In genomic region chr17:1753767-1754429, GRCh38 we compare ENCODE assay signal across 17 cellular contexts. TPM values are rescaled to one million over a fixed set of nuclear protein-coding genes. Genes with fewer than 3 reads are reported as not detected.
"Had no signal": no experiment of that assay in that cellular context is flagged by ENCODE, and none has a peak within 500 bp of the region (broad histone marks: within the 10 kb centered on the region; RNA-seq: fewer than 3 reads in every experiment).

No MANE protein-coding gene starts in this region.

- H3K27me3 Mint-ChIP-seq: stimulated activated naive CD8-positive, alpha-beta T cell treated with anti-CD3 and anti-CD28 coated beads, Interleukin-15, Interleukin-2, amounts not matched to agents 100 ng/mL and 50 ng/mL, for 24 hours; type B pancreatic cell had no signal

- H3K27ac Mint-ChIP-seq: mesothelial cell of epicardium; stimulated activated naive CD8-positive, alpha-beta T cell treated with anti-CD3 and anti-CD28 coated beads, Interleukin-15, Interleukin-2, amounts not matched to agents 100 ng/mL and 50 ng/mL, for 24 hours; type B pancreatic cell had no signal

- H3K9me3 Mint-ChIP-seq: mesothelial cell of epicardium; stimulated activated naive CD8-positive, alpha-beta T cell treated with anti-CD3 and anti-CD28 coated beads, Interleukin-15, Interleukin-2, amounts not matched to agents 100 ng/mL and 50 ng/mL, for 24 hours; type B pancreatic cell had no signal

- H3K9me3 ChIP-seq: left lung, ovary, suprapubic skin had no signal

- H3K27ac ChIP-seq: brain microvascular endothelial cell, ovary had no signal

- H3K36me3 Mint-ChIP-seq: mesothelial cell of epicardium, type B pancreatic cell had no signal

- H3K4me3 Mint-ChIP-seq: mesothelial cell of epicardium; stimulated activated naive CD8-positive, alpha-beta T cell treated with anti-CD3 and anti-CD28 coated beads, Interleukin-15, Interleukin-2, amounts not matched to agents 100 ng/mL and 50 ng/mL, for 24 hours; type B pancreatic cell had no signal

- H3K36me3 ChIP-seq: brain microvascular endothelial cell, left lung, ovary, suprapubic skin had no signal

- DNase-seq: activated CD4-positive, alpha-beta T cell treated with anti-CD3 and anti-CD28 coated beads for 1 hour; activated CD4-positive, alpha-beta T cell treated with anti-CD3 and anti-CD28 coated beads, Interleukin-2, amount 50 U/mL, for 4 hours; activated naive CD4-positive, alpha-beta T cell treated with Interleukin-2 at 50 U/mL for 16 hours; activated T-cell treated with anti-CD3 and anti-CD28 coated beads for 4 hours; anterior cingulate cortex; brain microvascular endothelial cell; effector memory CD4-positive, alpha-beta T cell; left lung; ovary; T-helper 1 cell; T1000 had no signal

- H3K27me3 ChIP-seq: brain microvascular endothelial cell, left lung, ovary, suprapubic skin had no signal

- H3K4me3 ChIP-seq: ovary, suprapubic skin had no signal

RNA-seq across cellular contexts. Expression of gene SERPINF2, which starts 11.2 kb away (rescaled TPM):
- total RNA-seq: pulmonary artery endothelial cell had no signal
- polyA plus RNA-seq: neural cell had no signal
